In genomic region chr3:157830865-157831264, GRCh38 we compare ENCODE assay signal across 26 cellular contexts.
"Had no signal": no experiment of that assay in that cellular context is flagged by ENCODE, and none has a peak within 500 bp of the region (broad histone marks: within the 10 kb centered on the region; RNA-seq: fewer than 3 reads in every experiment).

No MANE protein-coding gene starts in this region.

- H3K4me3 ChIP-seq: ascending aorta, cardiac muscle cell, heart right ventricle, spleen, testis, transverse colon had no signal

- DNase-seq: activated CD4-positive, alpha-beta memory T cell treated with anti-CD3 and anti-CD28 coated beads for 36 hours; activated CD4-positive, alpha-beta T cell treated with anti-CD3 and anti-CD28 coated beads, Interleukin-2, amount 10 ng/mL, durations not matched to agents 24 days and 14 days; activated CD4-positive, CD25-positive, alpha-beta regulatory T cell treated with anti-CD3 and anti-CD28 coated beads, Interleukin-2, amount 50 U/mL, for 72 hours; activated CD8-positive, alpha-beta memory T cell treated with anti-CD3 and anti-CD28 coated beads, Interleukin-2, amount 50 U/mL, for 4 hours; activated gamma-delta T cell; activated naive CD4-positive, alpha-beta T cell treated with anti-CD3 and anti-CD28 coated beads, Interleukin-2, amount 10 ng/mL, durations not matched to agents 7 days and 5 days; activated naive CD8-positive, alpha-beta T cell treated with anti-CD3 and anti-CD28 coated beads, Interleukin-2, amount 10 ng/mL, durations not matched to agents 7 days and 5 days; activated T-cell treated with anti-CD3 and anti-CD28 coated beads, Interleukin-2, amount 50 U/mL, for 1 hour; cerebellar nuclear complex; cortex of kidney; effector memory CD8-positive, alpha-beta T cell; foreskin keratinocyte; heart right ventricle; left cardiac atrium; left ventricle myocardium superior; occipital lobe; right cardiac atrium; spleen; stimulated activated naive CD4-positive, alpha-beta T cell treated with Interleukin-2 at 50 U/mL for 16 hours; T-helper 17 cell; T1000; testis; transverse colon; WERI-Rb-1 had no signal

- H3K4me1 ChIP-seq: ascending aorta, foreskin keratinocyte, heart right ventricle, spleen, testis, transverse colon had no signal

- H3K27ac ChIP-seq: ascending aorta, cardiac muscle cell, foreskin keratinocyte, heart right ventricle, spleen, testis, transverse colon, WERI-Rb-1 had no signal

- H3K27me3 ChIP-seq: ascending aorta, cardiac muscle cell, foreskin keratinocyte, spleen, testis, transverse colon had no signal

- ATAC-seq: effector memory CD8-positive, alpha-beta T cell; foreskin keratinocyte; heart right ventricle; left cardiac atrium; left ventricle myocardium superior; right cardiac atrium; T-helper 17 cell had no signal

- H3K36me3 ChIP-seq: ascending aorta, cardiac muscle cell, heart right ventricle, spleen, transverse colon, WERI-Rb-1 had no signal
